Comparison of ENCODE assay signal across 26 cellular contexts in the genomic region with DNA sequence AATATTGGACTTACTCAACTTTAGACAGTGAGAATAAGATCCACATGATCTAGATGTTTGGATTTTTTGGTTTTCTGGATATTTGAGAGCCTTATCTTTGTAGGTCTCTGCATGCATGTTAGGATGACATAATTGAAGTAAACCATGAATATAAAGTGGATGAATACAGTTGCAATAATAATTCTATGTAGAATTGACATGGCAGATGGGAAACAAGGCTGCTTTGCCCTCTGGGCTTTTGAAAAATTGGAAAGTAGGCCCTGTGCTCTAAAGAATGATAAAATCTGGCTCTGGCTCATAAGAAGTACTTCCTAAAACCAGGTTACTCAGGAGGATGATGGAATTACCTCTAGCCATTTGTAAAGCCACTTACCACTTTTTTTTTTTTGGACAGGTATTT.
"Had no signal": no experiment of that assay in that cellular context is flagged by ENCODE, and none has a peak within 500 bp of the region (broad histone marks: within the 10 kb centered on the region; RNA-seq: fewer than 3 reads in every experiment).

No MANE protein-coding gene starts in this region.

- H3K4me3 Mint-ChIP-seq: activated CD8-positive, alpha-beta T cell treated with anti-CD3 and anti-CD28 coated beads, Interleukin-2, amount 10 ng/mL, durations not matched to agents 7 days and 5 days; activated naive CD8-positive, alpha-beta T cell treated with anti-CD3 and anti-CD28 coated beads, Interleukin-2, amount 10 ng/mL, durations not matched to agents 7 days and 5 days; T-helper 17 cell; WTC11 had no signal

- H3K27ac Mint-ChIP-seq: activated CD8-positive, alpha-beta T cell treated with anti-CD3 and anti-CD28 coated beads, Interleukin-2, amount 10 ng/mL, durations not matched to agents 7 days and 5 days; activated naive CD8-positive, alpha-beta T cell treated with anti-CD3 and anti-CD28 coated beads, Interleukin-2, amount 10 ng/mL, durations not matched to agents 7 days and 5 days had no signal

- H3K9me3 ChIP-seq: adrenal gland, breast epithelium had no signal

- DNase-seq: activated CD4-positive, alpha-beta T cell treated with anti-CD3 and anti-CD28 coated beads for 48 hours; activated CD4-positive, alpha-beta T cell treated with anti-CD3 and anti-CD28 coated beads, Interleukin-2, amount 50 U/mL, for 4 hours; activated CD4-positive, CD25-positive, alpha-beta regulatory T cell treated with anti-CD3 and anti-CD28 coated beads, Interleukin-2, amount 50 U/mL, for 72 hours; activated CD8-positive, alpha-beta memory T cell treated with anti-CD3 and anti-CD28 coated beads, Interleukin-2, amount 50 U/mL, for 48 hours; activated CD8-positive, alpha-beta T cell treated with anti-CD3 and anti-CD28 coated beads, Interleukin-2, amount 10 ng/mL, durations not matched to agents 7 days and 5 days; activated naive CD4-positive, alpha-beta T cell treated with anti-CD3 and anti-CD28 coated beads, Interleukin-2, amount 50 U/mL, for 16 hours; activated naive CD8-positive, alpha-beta T cell treated with anti-CD3 and anti-CD28 coated beads, Interleukin-2, amount 10 ng/mL, durations not matched to agents 7 days and 5 days; activated T-cell treated with anti-CD3 and anti-CD28 coated beads, Interleukin-2, amount 50 U/mL, for 1 hour; adrenal gland; anterior cingulate cortex; caudate nucleus; Kasumi-1; NCI-H1048; NCI-H146; NCI-H2029; NCI-H510A treated with DMSO at 0.1 percent for 48 hours; NK-92 treated with Interleukin-12 subunit alpha and Interleukin-12 subunit beta, amount 100 ng/mL, for 24 hours; OCI-M1; RPMI8226; T-helper 17 cell; T-helper 9 cell had no signal

- H3K27me3 Mint-ChIP-seq: activated naive CD8-positive, alpha-beta T cell treated with anti-CD3 and anti-CD28 coated beads, Interleukin-2, amount 10 ng/mL, durations not matched to agents 7 days and 5 days; T-helper 17 cell had no signal

- H3K4me3 ChIP-seq: adrenal gland, breast epithelium, K562 had no signal

- H3K36me3 Mint-ChIP-seq: WTC11 had no signal

- ATAC-seq: activated CD8-positive, alpha-beta T cell treated with anti-CD3 and anti-CD28 coated beads, Interleukin-2, amount 10 ng/mL, durations not matched to agents 7 days and 5 days; K562; Panc1; Right ventricle myocardium inferior; T-helper 17 cell; WTC11 had no signal

- H3K9me3 Mint-ChIP-seq: activated naive CD8-positive, alpha-beta T cell treated with anti-CD3 and anti-CD28 coated beads, Interleukin-2, amount 10 ng/mL, durations not matched to agents 7 days and 5 days; WTC11 had no signal

- H3K27ac ChIP-seq: adrenal gland, breast epithelium had no signal

- H3K36me3 ChIP-seq: adrenal gland, breast epithelium had no signal

- H3K4me1 ChIP-seq: breast epithelium had no signal

- H3K27me3 ChIP-seq: adrenal gland, breast epithelium had no signal
